Comparison of ENCODE assay signal across 8 cellular contexts in the genomic region with DNA sequence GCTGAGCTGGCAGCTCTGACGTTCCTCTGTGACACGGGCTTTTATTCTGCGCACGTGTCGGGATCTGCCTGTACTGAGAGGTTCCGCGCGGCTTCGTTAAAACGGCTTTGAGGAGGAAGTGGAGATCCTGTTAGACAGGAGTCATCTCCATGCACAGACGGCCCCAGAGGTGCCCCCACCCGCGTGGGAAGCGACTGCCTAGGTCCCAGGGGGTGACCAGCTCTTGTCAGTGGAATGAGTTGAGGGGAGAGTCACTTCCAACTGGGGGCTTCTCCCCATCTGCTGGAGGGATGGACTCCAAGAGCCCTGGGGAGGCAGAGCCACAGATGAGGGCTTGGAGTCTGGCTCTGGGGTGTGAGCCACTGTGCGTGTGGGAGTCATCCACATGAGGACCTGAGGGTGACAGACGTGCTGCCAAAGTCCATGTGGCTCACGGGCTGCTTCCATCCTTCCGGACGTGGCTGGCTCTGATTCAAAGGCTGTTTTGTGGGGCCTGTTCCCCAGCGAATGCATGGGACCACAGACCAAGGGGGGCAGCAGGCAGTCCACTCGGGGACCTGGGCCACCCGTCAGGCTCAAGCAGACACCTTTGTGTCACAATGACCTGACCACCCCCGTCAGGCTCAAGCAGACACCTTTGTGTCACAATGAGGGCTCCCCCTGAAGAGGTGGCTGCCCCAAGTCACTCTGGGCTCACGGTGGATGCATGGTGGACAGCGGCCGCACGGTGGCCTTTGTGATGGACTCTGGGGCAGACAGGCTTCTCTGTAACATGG. TPM values are rescaled to one million over a fixed set of nuclear protein-coding genes. Genes with fewer than 3 reads are reported as not detected.
DNase-seq lines count a peak whose midpoint lies in the region; ATAC-seq, FAIRE-seq and TF ChIP-seq lines count a peak whose summit lies in the region.

No MANE protein-coding gene starts in this region.

- CTCF ChIA-PET in SK-N-SH (lab: Yijun Ruan, JAX), result interaction anchor here (0.6 to 1.6 kb wide), 9 partner anchors 24 to 337 kb away, joined by 3 to 8 read pairs (median 3); no protein-coding TSS in a partner anchor

- peak; percentile 75 for ATAC-seq in stimulated activated memory B cell treated with anti-CD40 and anti-IgM and Interleukin-4, amounts not matched to agents 10 μg/mL and 1 μg/mL and 100 μg/mL, for 72 hours
- no peak for ATAC-seq in HG03439 (IDR thresholded peaks at IDR 0.05; ENCODE audit: unreplicated experiment)
- no peak for ATAC-seq in HG03460 (IDR thresholded peaks at IDR 0.05; ENCODE audit: unreplicated experiment)

- H3K4me3 ChIP-seq in SK-N-SH (ENCODE audit: low read depth in 2 of 2, low read length in 1 of 2), result no peak overlapping the region
- H3K4me3 ChIP-seq in brain microvascular endothelial cell (ENCODE audit: low read depth, low read length), result no peak overlapping the region
- no peak overlapping the region for H3K4me3 ChIP-seq in liver (ENCODE audit: low read depth in 1 of 3, low read length in 3 of 3)

- H3F3A ChIP-seq in SK-N-SH (replicated peaks; ENCODE audit: insufficient read depth), result no peaks in the 10 kb centered on the region

- peaks cover 18% of the 10 kb centered on the region for H3K36me3 Mint-ChIP-seq in stimulated activated memory B cell treated with anti-CD40 and anti-IgM and Interleukin-4, amounts not matched to agents 10 μg/mL and 1 μg/mL and 100 μg/mL, for 72 hours
- H3K36me3 Mint-ChIP-seq in chondrocyte (ENCODE audit: low read depth), result peaks cover 13% of the 10 kb centered on the region

- H3K27me3 ChIP-seq in SK-N-SH (ENCODE audit: insufficient read depth) (no peaks in the 10 kb centered on the region), brain microvascular endothelial cell (replicated peaks) (peaks cover 18% of the 10 kb centered on the region), liver (ENCODE audit: control insufficient read depth in 4 of 4, insufficient read depth in 4 of 4, low read length in 3 of 4) (no peaks in the 10 kb centered on the region)

- H3K27ac Mint-ChIP-seq in stimulated activated memory B cell treated with anti-CD40 and anti-IgM and Interleukin-4, amounts not matched to agents 10 μg/mL and 1 μg/mL and 100 μg/mL, for 72 hours, result peak overlapping the region; percentile 52
- H3K27ac Mint-ChIP-seq in chondrocyte (ENCODE audit: unreplicated experiment), result no peak overlapping the region

- no peaks in the 10 kb centered on the region for H3K9me3 Mint-ChIP-seq in stimulated activated memory B cell treated with anti-CD40 and anti-IgM and Interleukin-4, amounts not matched to agents 10 μg/mL and 1 μg/mL and 100 μg/mL, for 72 hours
- H3K9me3 Mint-ChIP-seq in chondrocyte (ENCODE audit: low read depth), result no peaks in the 10 kb centered on the region

- peaks cover 17% of the 10 kb centered on the region for H3K4me1 Mint-ChIP-seq in stimulated activated memory B cell treated with anti-CD40 and anti-IgM and Interleukin-4, amounts not matched to agents 10 μg/mL and 1 μg/mL and 100 μg/mL, for 72 hours
- H3K4me1 Mint-ChIP-seq in chondrocyte (ENCODE audit: low read depth), result peaks cover 18% of the 10 kb centered on the region

- H3K9ac ChIP-seq in SK-N-SH (no peak overlapping the region), liver (ENCODE audit: low read depth in 1 of 2, low read length in 2 of 2) (no peak overlapping the region)

- no peak for TF ChIP-seq EP300 in SK-N-SH (IDR thresholded peaks at IDR 0.05; ENCODE audit: borderline replicate concordance in 1 of 2, low read depth in 1 of 2, low read length in 1 of 2)

- no peak for TF ChIP-seq CTCF in SK-N-SH (IDR thresholded peaks at IDR 0.05)
- no peak for TF ChIP-seq CTCF in brain microvascular endothelial cell (IDR thresholded peaks at IDR 0.05; ENCODE audit: low read depth, low read length, missing control alignments)
- no peak for TF ChIP-seq CTCF in liver (IDR thresholded peaks at IDR 0.05; ENCODE audit: low read depth, low read length, missing input control)
- TF ChIP-seq CTCF in chondrocyte (IDR thresholded peaks at IDR 0.05), result no peak

- H3K27me3 Mint-ChIP-seq in stimulated activated memory B cell treated with anti-CD40 and anti-IgM and Interleukin-4, amounts not matched to agents 10 μg/mL and 1 μg/mL and 100 μg/mL, for 72 hours, result peaks cover 39% of the 10 kb centered on the region
- H3K27me3 Mint-ChIP-seq in chondrocyte (ENCODE audit: low read depth), result peaks cover 9% of the 10 kb centered on the region

- 72% methylated on average over 24 of the region's 27 CpGs for WGBS in SK-N-SH (ENCODE audit: low lambda C conversion rate)
- WGBS in liver, result 46% methylated on average over 27 of the region's 27 CpGs

- TF ChIP-seq RAD21 in SK-N-SH (IDR thresholded peaks at IDR 0.05; ENCODE audit: low read length) (no peak), liver (IDR thresholded peaks at IDR 0.05) (no peak)

- H4K20me1 ChIP-seq in SK-N-SH (ENCODE audit: insufficient read depth), result peaks cover 9% of the 10 kb centered on the region

- no peaks in the 10 kb centered on the region for H3K9me2 ChIP-seq in SK-N-SH

- no peak for DNase-seq in GM19239 (ENCODE audit: insufficient read length, low spot score)
- peak; percentile 48 for DNase-seq in SK-N-SH
- DNase-seq in brain microvascular endothelial cell, result peak; percentile 9
- no peak for DNase-seq in chondrocyte (ENCODE audit: low spot score)

- peaks cover 0 to 13% of the 10 kb centered on the region in 2 experiments; a peak in 1 of 4 replicates for H3K4me1 ChIP-seq in SK-N-SH (ENCODE audit: control insufficient read depth in 1 of 2, insufficient read depth in 2 of 2, low read depth in 1 of 2, low read length in 1 of 2)
- peaks cover 2 to 19% (median 10%) of the 10 kb centered on the region in 4 donors for H3K4me1 ChIP-seq in liver (ENCODE audit: control insufficient read depth in 4 of 4, insufficient read depth in 4 of 4, low read length in 3 of 4)

- H3K27ac ChIP-seq in SK-N-SH (ENCODE audit: low read depth in 2 of 2, low read length in 1 of 2) (no peak overlapping the region), brain microvascular endothelial cell (no peak overlapping the region), liver (ENCODE audit: low read depth in 1 of 2, low read length in 2 of 2) (no peak overlapping the region)

- POLR2A ChIA-PET in SK-N-SH (lab: Yijun Ruan, JAX), result interaction anchor here (0.8 kb wide), 1 partner anchor 26 kb away, joined by 3 read pairs; no protein-coding TSS in a partner anchor

- H3K36me3 ChIP-seq in SK-N-SH (replicated peaks in 1 of 2; ENCODE audit: control insufficient read depth in 1 of 2, insufficient read depth in 2 of 2, low read length in 1 of 2) (peaks cover 23 to 31% of the 10 kb centered on the region in 2 experiments), brain microvascular endothelial cell (replicated peaks) (peaks cover 20% of the 10 kb centered on the region), liver (ENCODE audit: control insufficient read depth in 4 of 4, insufficient read depth in 3 of 4, low read depth in 1 of 4, low read length in 3 of 4) (peaks cover 5 to 26% (median 19%) of the 10 kb centered on the region in 4 donors)

- peak overlapping the region; percentile 53 for H3K4me3 Mint-ChIP-seq in stimulated activated memory B cell treated with anti-CD40 and anti-IgM and Interleukin-4, amounts not matched to agents 10 μg/mL and 1 μg/mL and 100 μg/mL, for 72 hours
- H3K4me3 Mint-ChIP-seq in chondrocyte (ENCODE audit: unreplicated experiment), result no peak overlapping the region

- no peak overlapping the region for H2AFZ ChIP-seq in SK-N-SH (ENCODE audit: low read depth)

- peaks cover 8% of the 10 kb centered on the region for H3K79me2 ChIP-seq in SK-N-SH (ENCODE audit: insufficient read depth)

- in situ Hi-C loops in brain microvascular endothelial cell (cut with HindIII; ENCODE audit: low pct_ligation_motif_present, low sequenced_read_pairs), result no loop called here

- H3K4me2 ChIP-seq in SK-N-SH, result no peak overlapping the region

- FAIRE-seq in GM19239 (lab: Jason Lieb, UNC), result peak; percentile 52

- no peaks in the 10 kb centered on the region for H3K9me3 ChIP-seq in SK-N-SH
- no peaks in the 10 kb centered on the region for H3K9me3 ChIP-seq in liver (ENCODE audit: control insufficient read depth in 4 of 4, low read length in 3 of 4)

TF ChIP-seq in SK-N-SH, 30 proteins besides CTCF, POLR2A, EP300 and RAD21:
- TF ChIP-seq POLR2AphosphoS5 (IDR thresholded peaks at IDR 0.05; ENCODE audit: low read depth, low read length) (peak; percentile 1; the same call in 1 of the 2 replicates), ELF1 (IDR thresholded peaks at IDR 0.05) (no peak)
TF ChIP-seq in SK-N-SH: peak in this region for 1.

TF ChIP-seq in liver, 16 proteins besides CTCF, POLR2A, EP300 and RAD21:
- TF ChIP-seq FOXA1 (IDR thresholded peaks at IDR 0.05) (no peak), HNF4A (conservative IDR thresholded peaks at IDR 0.05) (peak; percentile 18 to 26)

RNA-seq across cellular contexts. Expression of a gene that starts 26.8 kb away (rescaled TPM):
- polyA plus RNA-seq in SK-N-SH (2012; rRNA removed), result 171 and 196 TPM in 2 replicates
- 173 and 196 TPM in 2 replicates for polyA plus RNA-seq in SK-N-SH (2012; cell fraction: cytosol; rRNA removed)
- polyA plus RNA-seq in SK-N-SH (2012; cell fraction: nucleus; rRNA removed), result 113 and 135 TPM in 2 replicates
- total RNA-seq in liver, result 10 to 100 TPM; 86.8 to 94.0 TPM
- 10 to 100 TPM; 62.0 to 72.8 TPM for polyA plus RNA-seq in liver
- total RNA-seq in chondrocyte, result 225 to 333 TPM (median 329 TPM) in 3 replicates

RNA-seq across cellular contexts. Expression of a gene that starts 28.8 kb away (rescaled TPM):
- polyA plus RNA-seq in SK-N-SH (2012; rRNA removed) (89.0 and 125 TPM in 2 replicates), liver (10 to 100 TPM; 41.4 to 51.0 TPM)
- polyA plus RNA-seq in SK-N-SH (2012; cell fraction: cytosol; rRNA removed), result 116 and 122 TPM in 2 replicates
- polyA plus RNA-seq in SK-N-SH (2012; cell fraction: nucleus; rRNA removed), result 31.5 and 38.2 TPM in 2 replicates
- total RNA-seq in liver (10 to 100 TPM; 35.1 to 39.9 TPM), chondrocyte (51.3 to 60.3 TPM (median 52.3 TPM) in 3 replicates)

RNA-seq across cellular contexts. Expression of a gene that starts 45.1 kb away (rescaled TPM):
- polyA plus RNA-seq in SK-N-SH (2012; rRNA removed), result 129 and 149 TPM in 2 replicates
- polyA plus RNA-seq in SK-N-SH (2012; cell fraction: cytosol; rRNA removed), result 55.4 and 71.0 TPM in 2 replicates
- polyA plus RNA-seq in SK-N-SH (2012; cell fraction: nucleus; rRNA removed), result 527 and 606 TPM in 2 replicates
- 10 to 100 TPM; 35.1 to 83.5 TPM for total RNA-seq in liver
- 10 to 100 TPM; 27.4 to 46.6 TPM for polyA plus RNA-seq in liver
- 48.5 to 75.5 TPM (median 54.8 TPM) in 3 replicates for total RNA-seq in chondrocyte

Comparison
In these comparisons a context has a peak if more than half of its experiments do, and no peak if none do; other contexts are left out.
1. DNase-seq: peak in SK-N-SH (single experiment) and brain microvascular endothelial cell (single experiment); none in GM19239 (single experiment) and chondrocyte (single experiment).